19 cellular contexts compared by ENCODE assay signal in genomic region chr10:131673396-131673795, GRCh38.
DNase-seq lines count a peak whose midpoint lies in the region; ATAC-seq, FAIRE-seq and TF ChIP-seq lines count a peak whose summit lies in the region.
"Had no signal": no experiment of that assay in that cellular context is flagged by ENCODE, and none has a peak within 500 bp of the region (broad histone marks: within the 10 kb centered on the region; RNA-seq: fewer than 3 reads in every experiment).

No MANE protein-coding gene starts in this region.

- no peak for FAIRE-seq in H1 (lab: Jason Lieb, UNC)
- FAIRE-seq: G401.6, GM12892, GM19239, H54 had no signal

- POLR2A ChIA-PET in H1 (lab: Charles Lee; ENCODE audit: partially characterized antibody), result no interaction called here

- H3K4me3 ChIP-seq in H1 (ENCODE audit: extremely low read depth in 1 of 4, insufficient read depth in 2 of 4, low read depth in 3 of 4, low read length in 4 of 4) (no peak overlapping the region), spleen (no peak overlapping the region), mesendoderm (ENCODE audit: low read length) (no peak overlapping the region)
- H3K4me3 ChIP-seq: GM23338, HAP-1 had no signal

- intact Hi-C loops in spleen (cut with DNase I; ENCODE audit: low total_unique reads), result no loop called here

- no peak overlapping the region for H4K8ac ChIP-seq in H1 (ENCODE audit: extremely low read depth, insufficient read depth, low read length)
- H4K8ac ChIP-seq in mesendoderm (ENCODE audit: low read depth, low read length), result no peak overlapping the region

- no peak overlapping the region for H3K23ac ChIP-seq in H1 (ENCODE audit: insufficient read length)
- no peak overlapping the region for H3K23ac ChIP-seq in mesendoderm (ENCODE audit: low read length)

- H4K5ac ChIP-seq in H1 (ENCODE audit: insufficient read length, low read depth, low read length) (no peak overlapping the region), mesendoderm (ENCODE audit: low read length) (no peak overlapping the region)

- TF ChIP-seq POLR2A in H1 (IDR thresholded peaks at IDR 0.05; ENCODE audit: control extremely low read depth in 1 of 2, low read depth in 2 of 2, low read length in 2 of 2) (no peak), spleen (IDR thresholded peaks at IDR 0.05) (no peak)

- WGBS in H1 (ENCODE audit: extremely low coverage in 1 of 2, insufficient coverage in 1 of 2, insufficient read length in 1 of 2, insufficient replicate concordance in 2 of 2, low coverage in 1 of 2, low lambda C conversion rate in 2 of 2, missing lambda C conversion rate in 1 of 2), 2 experiments, result 94% methylated on average over 7 of the region's 7 CpGs; no CpG with 5 or more reads in 1 of the 2 experiments
- WGBS in spleen, 5 donors, result 76 to 91% (median 85%) methylated on average over 7 of the region's 7 CpGs
- no CpG with 5 or more reads among the region's 7 CpGs for WGBS in mesendoderm (ENCODE audit: extremely low coverage, insufficient coverage, low lambda C conversion rate)

- peaks cover 5% of the 10 kb centered on the region; the same call in 1 of the 2 replicates for H3K23me2 ChIP-seq in H1 (ENCODE audit: low read depth, low read length)

- H3K9ac ChIP-seq in H1 (replicated peaks in 1 of 4; ENCODE audit: extremely low read depth in 1 of 4, low read depth in 3 of 4, low read length in 3 of 4), result no peak overlapping the region
- no peak overlapping the region for H3K9ac ChIP-seq in mesendoderm (ENCODE audit: low read length)

- no peak overlapping the region for H4K91ac ChIP-seq in H1 (replicated peaks; ENCODE audit: insufficient read length, low read length)

- TF ChIP-seq CTCF in H1 (IDR thresholded peaks at IDR 0.05; ENCODE audit: control extremely low read depth in 1 of 3, insufficient read depth in 1 of 3, low read depth in 1 of 3, low read length in 3 of 3) (no peak), spleen (IDR thresholded peaks at IDR 0.05 in 8 of 11, conservative IDR thresholded peaks at IDR 0.05 in 3 of 11) (no peak)

- H2BK5ac ChIP-seq in H1 (ENCODE audit: low read depth, low read length) (no peak overlapping the region), mesendoderm (ENCODE audit: low read length) (no peak overlapping the region)

- H2AK5ac ChIP-seq in H1 (ENCODE audit: low read depth, low read length), result no peak overlapping the region
- H2AK5ac ChIP-seq in mesendoderm (ENCODE audit: low read length), result no peak overlapping the region

- H3K18ac ChIP-seq in H1 (ENCODE audit: extremely low read depth, low read length) (no peak overlapping the region), mesendoderm (ENCODE audit: low read length) (no peak overlapping the region)

- H4K20me1 ChIP-seq in H1 (replicated peaks in 1 of 2; ENCODE audit: control insufficient read depth in 1 of 2, insufficient read depth in 2 of 2, low read length in 2 of 2), result no peaks in the 10 kb centered on the region

- no peak overlapping the region for H3K14ac ChIP-seq in H1 (ENCODE audit: insufficient read length)

- H3K27me3 ChIP-seq in H1 (replicated peaks in 1 of 4; ENCODE audit: control insufficient read depth in 3 of 4, extremely low read depth in 1 of 4, insufficient read depth in 3 of 4, low read length in 3 of 4), result peaks cover 0 to 2% (median 0%) of the 10 kb centered on the region in 4 experiments; a peak in 3 of 7 replicates
- peaks cover 0 to 24% (median 0%) of the 10 kb centered on the region in 7 donors for H3K27me3 ChIP-seq in spleen (replicated peaks in 1 of 7)
- H3K27me3 ChIP-seq in mesendoderm (ENCODE audit: insufficient read depth, low read length, poor library complexity), result no peaks in the 10 kb centered on the region

- H2BK15ac ChIP-seq in H1 (ENCODE audit: low read length) (peak overlapping the region; percentile 88; the same call in 1 of the 2 replicates), mesendoderm (replicated peaks; ENCODE audit: low read depth) (no peak overlapping the region)

- CTCF ChIA-PET in H1 (lab: Charles Lee; ENCODE audit: partially characterized antibody), result interaction anchor here (0.8 to 1.5 kb wide), 5 partner anchors 11 to 349 kb away, joined by 3 read pairs; no protein-coding TSS in a partner anchor

- ATAC-seq in GM18868 (IDR thresholded peaks at IDR 0.05; ENCODE audit: unreplicated experiment), result no peak
- ATAC-seq: GM23338 had no signal

- H3K79me2 ChIP-seq in H1 (ENCODE audit: control insufficient read depth in 1 of 2, insufficient read depth in 2 of 2, low read length in 2 of 2) (no peaks in the 10 kb centered on the region), mesendoderm (ENCODE audit: control insufficient read depth, insufficient read depth, low read length) (no peaks in the 10 kb centered on the region)

- no peak overlapping the region for H2BK20ac ChIP-seq in H1 (ENCODE audit: low read length)

- DNase-seq in H1 (ENCODE audit: low read depth in 1 of 2, low spot score in 2 of 2), result no peak
- peak; percentile 59 for DNase-seq in mesenteric fat pad (ENCODE audit: low spot score)
- peak; percentile 37 for DNase-seq in spleen
- no peak for DNase-seq in mesendoderm
- DNase-seq in foreskin melanocyte, result no peak
- DNase-seq: C1 segment of cervical spinal cord; Calu3; CD4-positive, alpha-beta memory T cell; COR-L47; DMS153; DND-41; HFFc6 had no signal

- peak overlapping the region; percentile 87; the same call in 1 of the 2 replicates for H2BK12ac ChIP-seq in H1 (ENCODE audit: low read depth, low read length)

- no peak overlapping the region for H2AFZ ChIP-seq in H1 (ENCODE audit: low read length)
- H2AFZ ChIP-seq: GM23338 had no signal

- peaks cover 0 to 6% of the 10 kb centered on the region in 2 experiments; a peak in 2 of 4 replicates for H3K9me3 ChIP-seq in H1 (ENCODE audit: insufficient read depth in 2 of 2, low read depth in 1 of 2, low read length in 1 of 2)
- H3K9me3 ChIP-seq in spleen, result peaks cover 0 to 35% (median 15%) of the 10 kb centered on the region in 8 donors
- H3K9me3 ChIP-seq: HAP-1 had no signal

- no peaks in the 10 kb centered on the region for H3K79me1 ChIP-seq in H1 (ENCODE audit: low read depth, low read length)
- no peaks in the 10 kb centered on the region for H3K79me1 ChIP-seq in mesendoderm (ENCODE audit: low read length)

- H3K36me3 ChIP-seq in H1 (ENCODE audit: control insufficient read depth in 2 of 4, insufficient read depth in 4 of 4, low read length in 3 of 4) (no peaks in the 10 kb centered on the region), spleen (no peaks in the 10 kb centered on the region), mesendoderm (ENCODE audit: control insufficient read depth, insufficient read depth, low read length) (no peaks in the 10 kb centered on the region)
- H3K36me3 ChIP-seq: HAP-1 had no signal

- no peak overlapping the region for H3K56ac ChIP-seq in H1 (replicated peaks; ENCODE audit: insufficient read length, low read depth, low read length)
- no peak overlapping the region for H3K56ac ChIP-seq in mesendoderm (ENCODE audit: low read length)

- H3K4me1 ChIP-seq in H1 (replicated peaks in 1 of 4; ENCODE audit: control insufficient read depth in 3 of 4, insufficient read depth in 4 of 4, low read length in 3 of 4), result peaks cover 0 to 20% (median 13%) of the 10 kb centered on the region in 4 experiments; a peak in 5 of 7 replicates
- H3K4me1 ChIP-seq in spleen, result no peaks in the 10 kb centered on the region
- peaks cover 7% of the 10 kb centered on the region for H3K4me1 ChIP-seq in mesendoderm (ENCODE audit: control insufficient read depth, low read depth, low read length)
- H3K4me1 ChIP-seq: HAP-1 had no signal

- H2BK120ac ChIP-seq in H1 (replicated peaks; ENCODE audit: low read depth, low read length) (no peak overlapping the region), mesendoderm (ENCODE audit: low read depth, low read length) (no peak overlapping the region)

- no peak for TF ChIP-seq RAD21 in H1 (IDR thresholded peaks at IDR 0.05 in 1 of 2, conservative IDR thresholded peaks at IDR 0.05 in 1 of 2; ENCODE audit: low read depth in 2 of 2, low read length in 2 of 2)

- no peak overlapping the region for H3K4ac ChIP-seq in H1 (replicated peaks; ENCODE audit: insufficient read length, low read depth, low read length)
- no peak overlapping the region for H3K4ac ChIP-seq in mesendoderm (ENCODE audit: low read depth, low read length)

- TF ChIP-seq EP300 in H1 (IDR thresholded peaks at IDR 0.05; ENCODE audit: borderline replicate concordance in 1 of 2, low read depth in 2 of 2, low read length in 2 of 2), result no peak

- H3K4me2 ChIP-seq in H1 (ENCODE audit: insufficient read depth in 1 of 2, low read depth in 2 of 2, low read length in 2 of 2) (no peak overlapping the region), mesendoderm (ENCODE audit: low read length) (no peak overlapping the region)
- H3K4me2 ChIP-seq: GM23338 had no signal

- no peak overlapping the region for H3K27ac ChIP-seq in H1 (ENCODE audit: low read depth, low read length)
- H3K27ac ChIP-seq in spleen, result no peak overlapping the region
- H3K27ac ChIP-seq in mesendoderm (ENCODE audit: low read depth, low read length), result no peak overlapping the region

TF ChIP-seq in H1, 55 proteins besides CTCF, POLR2A, EP300 and RAD21:
- no peak for TF ChIP-seq SP4 (IDR thresholded peaks at IDR 0.05; ENCODE audit: low read length)
- TF ChIP-seq, protein P1, sequence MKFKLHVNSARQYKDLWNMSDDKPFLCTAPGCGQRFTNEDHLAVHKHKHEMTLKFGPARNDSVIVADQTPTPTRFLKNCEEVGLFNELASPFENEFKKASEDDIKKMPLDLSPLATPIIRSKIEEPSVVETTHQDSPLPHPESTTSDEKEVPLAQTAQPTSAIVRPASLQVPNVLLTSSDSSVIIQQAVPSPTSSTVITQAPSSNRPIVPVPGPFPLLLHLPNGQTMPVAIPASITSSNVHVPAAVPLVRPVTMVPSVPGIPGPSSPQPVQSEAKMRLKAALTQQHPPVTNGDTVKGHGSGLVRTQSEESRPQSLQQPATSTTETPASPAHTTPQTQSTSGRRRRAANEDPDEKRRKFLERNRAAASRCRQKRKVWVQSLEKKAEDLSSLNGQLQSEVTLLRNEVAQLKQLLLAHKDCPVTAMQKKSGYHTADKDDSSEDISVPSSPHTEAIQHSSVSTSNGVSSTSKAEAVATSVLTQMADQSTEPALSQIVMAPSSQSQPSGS (IDR thresholded peaks at IDR 0.05; ENCODE audit: low read length), result no peak
- TF ChIP-seq, protein P2, sequence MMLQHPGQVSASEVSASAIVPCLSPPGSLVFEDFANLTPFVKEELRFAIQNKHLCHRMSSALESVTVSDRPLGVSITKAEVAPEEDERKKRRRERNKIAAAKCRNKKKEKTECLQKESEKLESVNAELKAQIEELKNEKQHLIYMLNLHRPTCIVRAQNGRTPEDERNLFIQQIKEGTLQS (IDR thresholded peaks at IDR 0.05; ENCODE audit: insufficient read depth, low read depth, low read length), result no peak
- no peak for TF ChIP-seq NANOG (IDR thresholded peaks at IDR 0.05; ENCODE audit: insufficient read depth, low read depth, low read length, poor library complexity, severe bottlenecking)
- TF ChIP-seq CEBPB (IDR thresholded peaks at IDR 0.05; ENCODE audit: low read depth, low read length), result no peak

Comparison
In these comparisons a context has a peak if more than half of its experiments do, and no peak if none do; other contexts are left out.
1. DNase-seq: peak in mesenteric fat pad (single experiment) and spleen (single experiment); none in H1 (0 of 2), mesendoderm (single experiment) and foreskin melanocyte (single experiment).